23 cellular contexts compared by ENCODE assay signal in genomic region chr3:16695710-16696109, GRCh38.
"Had no signal": no experiment of that assay in that cellular context is flagged by ENCODE, and none has a peak within 500 bp of the region (broad histone marks: within the 10 kb centered on the region; RNA-seq: fewer than 3 reads in every experiment).

No MANE protein-coding gene starts in this region.

- H3K9me3 Mint-ChIP-seq: activated CD8-positive, alpha-beta T cell treated with anti-CD3 and anti-CD28 coated beads for 36 hours; activated naive CD8-positive, alpha-beta T cell treated with anti-CD3 and anti-CD28 coated beads, Interleukin-2, amount 50 U/mL, for 24 hours; naive thymus-derived CD8-positive, alpha-beta T cell; T-helper 1 cell treated with Interleukin-12 subunit alpha and Interleukin-12 subunit beta and Interleukin-4 antibody, amounts not matched to agents 30 μg/mL and 1 μg/mL, for 36 hours had no signal

- H3K27ac ChIP-seq: epithelial cell of prostate, heart right ventricle, lower lobe of right lung, prostate gland, thoracic aorta, upper lobe of right lung had no signal

- H3K4me1 Mint-ChIP-seq: activated CD4-positive, alpha-beta T cell treated with anti-CD3 and anti-CD28 coated beads, Interleukin-2, amount 10 ng/mL, durations not matched to agents 7 days and 5 days had no signal

- DNase-seq: activated CD4-positive, alpha-beta T cell treated with anti-CD3 and anti-CD28 coated beads, Interleukin-2, amount 10 ng/mL, durations not matched to agents 7 days and 5 days; activated CD8-positive, alpha-beta memory T cell treated with anti-CD3 and anti-CD28 coated beads, Interleukin-2, amount 10 ng/mL, durations not matched to agents 7 days and 5 days; activated CD8-positive, alpha-beta T cell treated with anti-CD3 and anti-CD28 coated beads for 36 hours; activated gamma-delta T cell; activated naive CD4-positive, alpha-beta T cell treated with anti-CD3 and anti-CD28 coated beads, Interleukin-2, amount 50 U/mL, for 16 hours; activated naive CD8-positive, alpha-beta T cell treated with anti-CD3 and anti-CD28 coated beads, Interleukin-2, amount 50 U/mL, for 24 hours; activated T-cell treated with anti-CD3 and anti-CD28 coated beads for 4 hours; cortex of kidney; heart right ventricle; immature natural killer cell; lower lobe of right lung; naive thymus-derived CD8-positive, alpha-beta T cell; stimulated activated CD4-positive, alpha-beta T cell treated with anti-CD3 and anti-CD28 coated beads, Interleukin-2, amount 100 ng/mL, for 48 hours; stimulated activated CD8-positive, alpha-beta memory T cell treated with anti-CD3 and anti-CD28 coated beads, Interleukin-4, amount 100 ng/mL, for 48 hours; stimulated activated naive CD4-positive, alpha-beta T cell; T1000; upper lobe of right lung had no signal

- H3K27ac Mint-ChIP-seq: activated CD4-positive, alpha-beta T cell treated with anti-CD3 and anti-CD28 coated beads, Interleukin-2, amount 10 ng/mL, durations not matched to agents 7 days and 5 days; activated CD8-positive, alpha-beta memory T cell treated with anti-CD3 and anti-CD28 coated beads, Interleukin-2, amount 10 ng/mL, durations not matched to agents 7 days and 5 days; activated CD8-positive, alpha-beta T cell treated with anti-CD3 and anti-CD28 coated beads for 36 hours; activated naive CD8-positive, alpha-beta T cell treated with anti-CD3 and anti-CD28 coated beads, Interleukin-2, amount 50 U/mL, for 24 hours; immature natural killer cell; T-helper 1 cell treated with Interleukin-12 subunit alpha and Interleukin-12 subunit beta and Interleukin-4 antibody, amounts not matched to agents 30 μg/mL and 1 μg/mL, for 36 hours had no signal

- H3K4me3 Mint-ChIP-seq: activated CD4-positive, alpha-beta T cell treated with anti-CD3 and anti-CD28 coated beads, Interleukin-2, amount 10 ng/mL, durations not matched to agents 7 days and 5 days; activated CD8-positive, alpha-beta memory T cell treated with anti-CD3 and anti-CD28 coated beads, Interleukin-2, amount 10 ng/mL, durations not matched to agents 7 days and 5 days; activated CD8-positive, alpha-beta T cell treated with anti-CD3 and anti-CD28 coated beads for 36 hours; activated naive CD8-positive, alpha-beta T cell treated with anti-CD3 and anti-CD28 coated beads, Interleukin-2, amount 50 U/mL, for 24 hours; immature natural killer cell; T-helper 1 cell treated with Interleukin-12 subunit alpha and Interleukin-12 subunit beta and Interleukin-4 antibody, amounts not matched to agents 30 μg/mL and 1 μg/mL, for 36 hours had no signal

- H3K4me3 ChIP-seq: heart right ventricle, lower lobe of right lung, prostate gland, thoracic aorta, upper lobe of right lung had no signal

- H3K36me3 Mint-ChIP-seq: activated CD8-positive, alpha-beta memory T cell treated with anti-CD3 and anti-CD28 coated beads, Interleukin-2, amount 10 ng/mL, durations not matched to agents 7 days and 5 days; naive thymus-derived CD8-positive, alpha-beta T cell had no signal

- H3K4me1 ChIP-seq: lower lobe of right lung, prostate gland, upper lobe of right lung had no signal

- H3K36me3 ChIP-seq: heart right ventricle, lower lobe of right lung, prostate gland, thoracic aorta, upper lobe of right lung had no signal

- H3K27me3 ChIP-seq: heart right ventricle, upper lobe of right lung had no signal

- H3K9me3 ChIP-seq: heart right ventricle, lower lobe of right lung, prostate gland, thoracic aorta, upper lobe of right lung had no signal

- H3K27me3 Mint-ChIP-seq: activated CD8-positive, alpha-beta T cell treated with anti-CD3 and anti-CD28 coated beads for 36 hours; activated naive CD8-positive, alpha-beta T cell treated with anti-CD3 and anti-CD28 coated beads, Interleukin-2, amount 50 U/mL, for 24 hours had no signal

- ATAC-seq: activated CD4-positive, CD25-positive, alpha-beta regulatory T cell treated with anti-CD3 and anti-CD28 coated beads, Interleukin-2, amount 50 U/mL, for 24 hours; activated CD8-positive, alpha-beta memory T cell treated with anti-CD3 and anti-CD28 coated beads, Interleukin-2, amount 10 ng/mL, durations not matched to agents 7 days and 5 days; activated CD8-positive, alpha-beta T cell treated with anti-CD3 and anti-CD28 coated beads for 36 hours; activated naive CD8-positive, alpha-beta T cell treated with anti-CD3 and anti-CD28 coated beads, Interleukin-2, amount 50 U/mL, for 24 hours; heart right ventricle; left lobe of liver; lower lobe of right lung; naive thymus-derived CD8-positive, alpha-beta T cell; upper lobe of right lung had no signal
